ENCODE assay signal across 22 cellular contexts in the genomic region with DNA sequence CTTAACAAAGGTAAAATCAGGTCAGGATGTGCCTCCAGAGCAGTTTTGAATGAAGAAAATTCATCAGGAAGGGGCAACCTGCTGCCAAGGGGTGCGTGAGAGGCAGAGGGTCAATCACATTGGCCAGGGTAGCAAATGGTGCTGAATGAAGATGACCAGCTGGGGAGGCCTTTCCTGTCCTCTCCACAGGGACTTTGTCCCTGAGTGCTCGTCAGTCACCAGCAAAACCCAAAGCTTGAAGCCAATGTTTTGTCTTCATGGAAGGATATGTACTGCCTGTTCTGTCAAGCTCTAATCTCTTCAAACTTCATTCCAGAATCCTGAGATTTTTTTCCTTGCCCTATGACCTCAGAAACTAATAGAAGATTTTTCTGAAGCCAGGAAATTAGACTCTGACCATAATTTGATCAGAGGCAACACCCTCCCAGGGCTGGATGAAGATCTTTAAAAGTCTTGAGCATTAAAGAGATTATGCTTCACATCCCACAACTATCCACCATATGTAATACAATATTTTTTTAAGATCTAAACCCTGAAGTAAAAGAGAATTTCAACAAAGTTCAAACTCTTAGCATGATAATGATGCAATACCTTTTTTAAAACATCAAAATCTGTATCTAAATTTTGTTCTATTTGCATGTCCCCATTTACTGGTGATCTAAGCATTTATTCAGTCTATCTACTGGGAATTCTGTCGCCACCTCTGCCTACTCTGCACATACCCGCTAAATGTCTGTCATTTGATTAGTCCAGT.
DNase-seq lines count a peak whose midpoint lies in the region; ATAC-seq, FAIRE-seq and TF ChIP-seq lines count a peak whose summit lies in the region.
"Had no signal": no experiment of that assay in that cellular context is flagged by ENCODE, and none has a peak within 500 bp of the region (broad histone marks: within the 10 kb centered on the region; RNA-seq: fewer than 3 reads in every experiment).

No MANE protein-coding gene starts in this region.

- H3K27ac Mint-ChIP-seq in mesothelial cell of epicardium = peak overlapping the region; percentile 81
- no peak overlapping the region for H3K27ac Mint-ChIP-seq in CD4-positive, alpha-beta memory T cell
- H3K27ac Mint-ChIP-seq: activated naive CD4-positive, alpha-beta T cell treated with anti-CD3 and anti-CD28 coated beads, Interleukin-2, amount 50 U/mL, for 72 hours; activated T-helper 17 cell treated with anti-CD3 and anti-CD28 coated beads, Interleukin-2, amount 50 U/mL, for 72 hours; H9; IgD-negative memory B cell; stimulated activated naive CD8-positive, alpha-beta T cell treated with anti-CD3 and anti-CD28 coated beads, Interleukin-15, amount 100 ng/mL, for 72 hours had no signal

- DNase-seq in A549 (ENCODE audit: low read depth in 1 of 2, low spot score in 1 of 2) (peak in 1 of 2 experiments; percentile 9), RWPE2 (ENCODE audit: low spot score) (no peak), fibroblast of the conjunctiva (ENCODE audit: low read depth) (peak; percentile 63), mesothelial cell of epicardium (ENCODE audit: low spot score in 2 of 2, unreplicated experiment in 2 of 2) (no peak), middle frontal gyrus (ENCODE audit: extremely low spot score, low spot score) (no peak), COLO668 (lab: John Stamatoyannopoulos, UW; ENCODE audit: unreplicated experiment) (no peak)
- DNase-seq in CD4-positive, alpha-beta memory T cell = no peak
- DNase-seq: activated CD4-positive, alpha-beta T cell treated with anti-CD3 and anti-CD28 coated beads, Interleukin-2, amount 50 U/mL, for 1 hour; erythroblast; H9; left colon; NCI-H524; stimulated activated CD4-positive, alpha-beta T cell treated with anti-CD3 and anti-CD28 coated beads, Interleukin-4, amount 100 ng/mL, for 4 hours; stimulated activated naive CD8-positive, alpha-beta T cell treated with anti-CD3 and anti-CD28 coated beads, Interleukin-15, amount 100 ng/mL, for 72 hours; WERI-Rb-1 had no signal

- peaks cover 35% of the 10 kb centered on the region for H3K36me3 Mint-ChIP-seq in mesothelial cell of epicardium
- peaks cover 3 to 8% of the 10 kb centered on the region in 2 donors for H3K36me3 Mint-ChIP-seq in CD4-positive, alpha-beta memory T cell

- intact Hi-C loops in CD4-positive, alpha-beta memory T cell (cut with micrococcal nuclease) = no loop called here

- H3K4me2 ChIP-seq in A549 = peak overlapping the region; percentile 66

- FAIRE-seq in A549 (lab: Jason Lieb, UNC) = no peak
- FAIRE-seq: A204.1 had no signal

- CTCF ChIA-PET in A549 (lab: Yijun Ruan, JAX) = interaction anchor here (1.1 to 8.3 kb wide), 4 partner anchors 9 to 624 kb away, joined by 3 to 77 read pairs (median 10); no protein-coding TSS in a partner anchor
- CTCF ChIA-PET in CD4-positive, alpha-beta memory T cell (lab: Charles Lee; ENCODE audit: partially characterized antibody) = no interaction called here

- 85% methylated on average over 4 of the region's 4 CpGs for WGBS in A549 (ENCODE audit: missing lambda C conversion rate)

- H3K36me3 ChIP-seq in RWPE2 (ENCODE audit: low read depth) = no peaks in the 10 kb centered on the region
- H3K36me3 ChIP-seq in CD4-positive, alpha-beta memory T cell (ENCODE audit: insufficient read depth, low read length) = no peaks in the 10 kb centered on the region
- H3K36me3 ChIP-seq: ascending aorta, WERI-Rb-1 had no signal

- TF ChIP-seq EP300 in A549 (IDR thresholded peaks at IDR 0.05) = no peak

- H3K4me3 ChIP-seq in A549 = 0 out of 3 replicates have a peak overlapping the region, but pooled peaks have one; percentile 3
- no peak overlapping the region for H3K4me3 ChIP-seq in RWPE2 (ENCODE audit: severe bottlenecking)
- H3K4me3 ChIP-seq in CD4-positive, alpha-beta memory T cell (ENCODE audit: low read length in 2 of 2) = no peak overlapping the region
- H3K4me3 ChIP-seq: ascending aorta, psoas muscle had no signal

- peaks cover 18% of the 10 kb centered on the region for H3K4me1 Mint-ChIP-seq in mesothelial cell of epicardium
- no peaks in the 10 kb centered on the region for H3K4me1 Mint-ChIP-seq in CD4-positive, alpha-beta memory T cell
- H3K4me1 Mint-ChIP-seq: activated T-helper 17 cell treated with anti-CD3 and anti-CD28 coated beads, Interleukin-2, amount 50 U/mL, for 72 hours; H9; IgD-negative memory B cell; stimulated activated naive CD8-positive, alpha-beta T cell treated with anti-CD3 and anti-CD28 coated beads, Interleukin-15, amount 100 ng/mL, for 72 hours had no signal

- H3K27me3 ChIP-seq in RWPE2 (ENCODE audit: insufficient read depth, poor library complexity, severe bottlenecking) = no peaks in the 10 kb centered on the region
- H3K27me3 ChIP-seq in CD4-positive, alpha-beta memory T cell (ENCODE audit: insufficient read depth, low read length) = no peaks in the 10 kb centered on the region
- H3K27me3 ChIP-seq: ascending aorta had no signal

- peak; percentile 24 to 46; a peak in 4 of 6 replicates for ATAC-seq in A549
- ATAC-seq in RWPE2 (ENCODE audit: low read depth) = no peak
- no peak for ATAC-seq in HG03521 (IDR thresholded peaks at IDR 0.05; ENCODE audit: unreplicated experiment)
- ATAC-seq: activated naive CD4-positive, alpha-beta T cell treated with anti-CD3 and anti-CD28 coated beads, Interleukin-2, amount 50 U/mL, for 72 hours; activated T-helper 17 cell treated with anti-CD3 and anti-CD28 coated beads, Interleukin-2, amount 50 U/mL, for 72 hours; left colon; stimulated activated naive CD8-positive, alpha-beta T cell treated with anti-CD3 and anti-CD28 coated beads, Interleukin-15, amount 100 ng/mL, for 72 hours had no signal

- no peak for TF ChIP-seq CTCF in A549 (IDR thresholded peaks at IDR 0.05)
- TF ChIP-seq CTCF in RWPE2 (IDR thresholded peaks at IDR 0.05; ENCODE audit: poor library complexity, severe bottlenecking) = no peak
- TF ChIP-seq CTCF in mesothelial cell of epicardium (IDR thresholded peaks at IDR 0.05; ENCODE audit: unreplicated experiment) = no peak

- no peaks in the 10 kb centered on the region for H3K27me3 Mint-ChIP-seq in mesothelial cell of epicardium (ENCODE audit: low read depth)
- H3K27me3 Mint-ChIP-seq in CD4-positive, alpha-beta memory T cell = peaks cover 3 to 6% of the 10 kb centered on the region in 2 donors

- no peak for TF ChIP-seq RAD21 in A549 (conservative IDR thresholded peaks at IDR 0.05 in 1 of 2, IDR thresholded peaks at IDR 0.05 in 1 of 2)

- H3K4me1 ChIP-seq in A549 (peaks cover 24% of the 10 kb centered on the region), RWPE2 (ENCODE audit: insufficient read depth, poor library complexity, severe bottlenecking) (peaks cover 20% of the 10 kb centered on the region)
- no peaks in the 10 kb centered on the region for H3K4me1 ChIP-seq in CD4-positive, alpha-beta memory T cell (ENCODE audit: insufficient read depth, low read length)
- H3K4me1 ChIP-seq: ascending aorta, psoas muscle had no signal

- H3K9me3 ChIP-seq in A549 (peaks cover 41% of the 10 kb centered on the region), RWPE2 (ENCODE audit: severe bottlenecking) (peaks cover 4% of the 10 kb centered on the region)
- peaks cover 0 to 7% of the 10 kb centered on the region in 2 donors for H3K9me3 ChIP-seq in CD4-positive, alpha-beta memory T cell (ENCODE audit: control insufficient read depth in 1 of 2, low read length in 2 of 2)

- TF ChIP-seq POLR2A in A549 (IDR thresholded peaks at IDR 0.05; ENCODE audit: low read length) = no peak

- H3K27ac ChIP-seq in A549 = peak overlapping the region; percentile 92 to 93
- peak overlapping the region; percentile 84 for H3K27ac ChIP-seq in RWPE2 (ENCODE audit: poor library complexity, severe bottlenecking)
- no peak overlapping the region for H3K27ac ChIP-seq in CD4-positive, alpha-beta memory T cell (ENCODE audit: low read depth, low read length)
- H3K27ac ChIP-seq: ascending aorta, psoas muscle, WERI-Rb-1 had no signal

- peaks cover 54% of the 10 kb centered on the region for H3K9me3 Mint-ChIP-seq in mesothelial cell of epicardium
- peaks cover 7 to 44% (median 25%) of the 10 kb centered on the region in 8 donors for H3K9me3 Mint-ChIP-seq in CD4-positive, alpha-beta memory T cell

- no peak overlapping the region for H3K4me3 Mint-ChIP-seq in mesothelial cell of epicardium
- no peak overlapping the region for H3K4me3 Mint-ChIP-seq in CD4-positive, alpha-beta memory T cell
- H3K4me3 Mint-ChIP-seq: activated T-helper 17 cell treated with anti-CD3 and anti-CD28 coated beads, Interleukin-2, amount 50 U/mL, for 72 hours; H9; IgD-negative memory B cell; stimulated activated naive CD8-positive, alpha-beta T cell treated with anti-CD3 and anti-CD28 coated beads, Interleukin-15, amount 100 ng/mL, for 72 hours had no signal

- POLR2A ChIA-PET in A549 (lab: Yijun Ruan, JAX) = interaction anchor here (1.2 to 1.4 kb wide), 2 partner anchors 18 to 76 kb away, joined by 3 read pairs; no protein-coding TSS in a partner anchor
- POLR2A ChIA-PET in CD4-positive, alpha-beta memory T cell (lab: Charles Lee; ENCODE audit: partially characterized antibody) = no interaction called here

TF ChIP-seq in A549, 52 proteins besides CTCF, POLR2A, EP300 and RAD21 (continues in another document):
- no peak for TF ChIP-seq KDM1A (IDR thresholded peaks at IDR 0.05; ENCODE audit: low read depth)
- TF ChIP-seq CEBPB (IDR thresholded peaks at IDR 0.05) = no peak
- TF ChIP-seq SMC3 (IDR thresholded peaks at IDR 0.05) = no peak
- TF ChIP-seq ZSCAN20 (CRISPR knock-in tag; IDR thresholded peaks at IDR 0.05) = no peak
- no peak for TF ChIP-seq ZNF302 (CRISPR knock-in tag; IDR thresholded peaks at IDR 0.05)
- no peak for TF ChIP-seq HOXB13 (CRISPR knock-in tag; IDR thresholded peaks at IDR 0.05; ENCODE audit: low read depth)
- TF ChIP-seq TP53 (CRISPR knock-in tag; IDR thresholded peaks at IDR 0.05) = no peak
- TF ChIP-seq ZFP36 (IDR thresholded peaks at IDR 0.05; ENCODE audit: borderline replicate concordance, partially characterized antibody) = no peak
- TF ChIP-seq NFE2L2 (conservative IDR thresholded peaks at IDR 0.05; ENCODE audit: low read length) = no peak
- TF ChIP-seq HOXB5 (CRISPR knock-in tag; IDR thresholded peaks at IDR 0.05) = no peak
- TF ChIP-seq, protein P1, sequence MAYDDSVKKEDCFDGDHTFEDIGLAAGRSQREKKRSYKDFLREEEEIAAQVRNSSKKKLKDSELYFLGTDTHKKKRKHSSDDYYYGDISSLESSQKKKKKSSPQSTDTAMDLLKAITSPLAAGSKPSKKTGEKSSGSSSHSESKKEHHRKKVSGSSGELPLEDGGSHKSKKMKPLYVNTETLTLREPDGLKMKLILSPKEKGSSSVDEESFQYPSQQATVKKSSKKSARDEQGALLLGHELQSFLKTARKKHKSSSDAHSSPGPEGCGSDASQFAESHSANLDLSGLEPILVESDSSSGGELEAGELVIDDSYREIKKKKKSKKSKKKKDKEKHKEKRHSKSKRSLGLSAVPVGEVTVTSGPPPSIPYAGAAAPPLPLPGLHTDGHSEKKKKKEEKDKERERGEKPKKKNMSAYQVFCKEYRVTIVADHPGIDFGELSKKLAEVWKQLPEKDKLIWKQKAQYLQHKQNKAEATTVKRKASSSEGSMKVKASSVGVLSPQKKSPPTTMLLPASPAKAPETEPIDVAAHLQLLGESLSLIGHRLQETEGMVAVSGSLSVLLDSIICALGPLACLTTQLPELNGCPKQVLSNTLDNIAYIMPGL (CRISPR knock-in tag; IDR thresholded peaks at IDR 0.05; ENCODE audit: borderline replicate concordance) = no peak

Comparison
In these comparisons a context has a peak if more than half of its experiments do, and no peak if none do; other contexts are left out.
1. ATAC-seq: peak in A549 (2 of 2); none in RWPE2 (single experiment) and HG03521 (single experiment).